In the genomic region with DNA sequence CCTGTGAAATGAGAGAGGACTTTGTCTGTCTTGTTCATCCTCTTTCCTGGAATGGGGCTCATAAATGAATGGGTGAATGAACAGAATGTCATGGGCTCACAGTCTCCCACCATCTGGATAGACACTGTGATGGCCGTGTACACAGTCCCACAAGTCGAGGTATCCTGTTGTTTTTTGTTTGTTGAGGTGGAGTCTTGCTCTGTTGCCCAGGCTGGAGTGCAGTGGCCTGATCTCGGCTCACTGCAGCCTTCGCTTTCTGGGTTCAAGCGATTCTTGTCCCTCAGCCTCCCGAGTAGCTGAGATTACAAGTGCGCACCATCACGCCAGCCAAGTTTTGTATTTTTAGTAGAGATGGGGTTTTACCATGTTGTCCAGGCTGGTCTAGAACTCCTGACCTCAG, we compare ENCODE assay signal across 2 cellular contexts.
TF ChIP-seq lines count a peak whose summit lies in the region.

No MANE protein-coding gene starts in this region.

TF ChIP-seq in K562, 482 proteins besides CTCF, POLR2A, EP300 and RAD21:
- no peak for TF ChIP-seq HDAC3 (IDR thresholded peaks at IDR 0.05; ENCODE audit: borderline replicate concordance, partially characterized antibody)
- peak; percentile 68 for TF ChIP-seq ZNF121 (CRISPR knock-in tag; conservative IDR thresholded peaks at IDR 0.05)

TF ChIP-seq in SK-N-SH treated with all-trans-retinoic acid at 6 μM for 48 hours, 23 proteins besides CTCF, POLR2A, EP300 and RAD21:
- no peak for TF ChIP-seq BACH2 (CRISPR knock-in tag; IDR thresholded peaks at IDR 0.05; ENCODE audit: borderline replicate concordance)
- TF ChIP-seq PPARA (CRISPR knock-in tag; IDR thresholded peaks at IDR 0.05; ENCODE audit: borderline replicate concordance): no peak
- TF ChIP-seq CSDC2 (CRISPR knock-in tag; IDR thresholded peaks at IDR 0.05): no peak
- TF ChIP-seq, protein P1, sequence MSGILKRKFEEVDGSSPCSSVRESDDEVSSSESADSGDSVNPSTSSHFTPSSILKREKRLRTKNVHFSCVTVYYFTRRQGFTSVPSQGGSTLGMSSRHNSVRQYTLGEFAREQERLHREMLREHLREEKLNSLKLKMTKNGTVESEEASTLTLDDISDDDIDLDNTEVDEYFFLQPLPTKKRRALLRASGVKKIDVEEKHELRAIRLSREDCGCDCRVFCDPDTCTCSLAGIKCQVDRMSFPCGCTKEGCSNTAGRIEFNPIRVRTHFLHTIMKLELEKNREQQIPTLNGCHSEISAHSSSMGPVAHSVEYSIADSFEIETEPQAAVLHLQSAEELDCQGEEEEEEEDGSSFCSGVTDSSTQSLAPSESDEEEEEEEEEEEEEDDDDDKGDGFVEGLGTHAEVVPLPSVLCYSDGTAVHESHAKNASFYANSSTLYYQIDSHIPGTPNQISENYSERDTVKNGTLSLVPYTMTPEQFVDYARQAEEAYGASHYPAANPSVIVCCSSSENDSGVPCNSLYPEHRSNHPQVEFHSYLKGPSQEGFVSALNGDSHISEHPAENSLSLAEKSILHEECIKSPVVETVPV (CRISPR knock-in tag; IDR thresholded peaks at IDR 0.05): no peak
- TF ChIP-seq TOX (CRISPR knock-in tag; IDR thresholded peaks at IDR 0.05; ENCODE audit: borderline replicate concordance): no peak
- no peak for TF ChIP-seq ZNF565 (CRISPR knock-in tag; conservative IDR thresholded peaks at IDR 0.05; ENCODE audit: low read depth)
- no peak for TF ChIP-seq ESRRG (CRISPR knock-in tag; IDR thresholded peaks at IDR 0.05)
- TF ChIP-seq, protein P2, sequence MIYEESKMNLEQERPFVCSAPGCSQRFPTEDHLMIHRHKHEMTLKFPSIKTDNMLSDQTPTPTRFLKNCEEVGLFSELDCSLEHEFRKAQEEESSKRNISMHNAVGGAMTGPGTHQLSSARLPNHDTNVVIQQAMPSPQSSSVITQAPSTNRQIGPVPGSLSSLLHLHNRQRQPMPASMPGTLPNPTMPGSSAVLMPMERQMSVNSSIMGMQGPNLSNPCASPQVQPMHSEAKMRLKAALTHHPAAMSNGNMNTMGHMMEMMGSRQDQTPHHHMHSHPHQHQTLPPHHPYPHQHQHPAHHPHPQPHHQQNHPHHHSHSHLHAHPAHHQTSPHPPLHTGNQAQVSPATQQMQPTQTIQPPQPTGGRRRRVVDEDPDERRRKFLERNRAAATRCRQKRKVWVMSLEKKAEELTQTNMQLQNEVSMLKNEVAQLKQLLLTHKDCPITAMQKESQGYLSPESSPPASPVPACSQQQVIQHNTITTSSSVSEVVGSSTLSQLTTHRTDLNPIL (CRISPR knock-in tag; IDR thresholded peaks at IDR 0.05; ENCODE audit: low read depth): no peak
- TF ChIP-seq ZFP30 (CRISPR knock-in tag; IDR thresholded peaks at IDR 0.05): no peak
- TF ChIP-seq ARNTL (CRISPR knock-in tag; IDR thresholded peaks at IDR 0.05; ENCODE audit: borderline replicate concordance, low read depth): no peak
- no peak for TF ChIP-seq GLIS3 (CRISPR knock-in tag; IDR thresholded peaks at IDR 0.05)
- no peak for TF ChIP-seq ISL1 (CRISPR knock-in tag; IDR thresholded peaks at IDR 0.05)
- TF ChIP-seq ZNF8 (CRISPR knock-in tag; IDR thresholded peaks at IDR 0.05): no peak
- TF ChIP-seq ZC3H10 (CRISPR knock-in tag; IDR thresholded peaks at IDR 0.05): no peak
- no peak for TF ChIP-seq TCF4 (CRISPR knock-in tag; IDR thresholded peaks at IDR 0.05; ENCODE audit: borderline replicate concordance)
- TF ChIP-seq ZFP3 (CRISPR knock-in tag; IDR thresholded peaks at IDR 0.05): no peak
- TF ChIP-seq, protein P3, sequence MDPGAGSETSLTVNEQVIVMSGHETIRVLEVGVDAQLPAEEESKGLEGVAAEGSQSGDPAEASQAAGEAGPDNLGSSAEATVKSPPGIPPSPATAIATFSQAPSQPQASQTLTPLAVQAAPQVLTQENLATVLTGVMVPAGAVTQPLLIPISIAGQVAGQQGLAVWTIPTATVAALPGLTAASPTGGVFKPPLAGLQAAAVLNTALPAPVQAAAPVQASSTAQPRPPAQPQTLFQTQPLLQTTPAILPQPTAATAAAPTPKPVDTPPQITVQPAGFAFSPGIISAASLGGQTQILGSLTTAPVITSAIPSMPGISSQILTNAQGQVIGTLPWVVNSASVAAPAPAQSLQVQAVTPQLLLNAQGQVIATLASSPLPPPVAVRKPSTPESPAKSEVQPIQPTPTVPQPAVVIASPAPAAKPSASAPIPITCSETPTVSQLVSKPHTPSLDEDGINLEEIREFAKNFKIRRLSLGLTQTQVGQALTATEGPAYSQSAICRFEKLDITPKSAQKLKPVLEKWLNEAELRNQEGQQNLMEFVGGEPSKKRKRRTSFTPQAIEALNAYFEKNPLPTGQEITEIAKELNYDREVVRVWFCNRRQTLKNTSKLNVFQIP (CRISPR knock-in tag; IDR thresholded peaks at IDR 0.05; ENCODE audit: borderline replicate concordance, low read depth): no peak
- TF ChIP-seq, protein P4, sequence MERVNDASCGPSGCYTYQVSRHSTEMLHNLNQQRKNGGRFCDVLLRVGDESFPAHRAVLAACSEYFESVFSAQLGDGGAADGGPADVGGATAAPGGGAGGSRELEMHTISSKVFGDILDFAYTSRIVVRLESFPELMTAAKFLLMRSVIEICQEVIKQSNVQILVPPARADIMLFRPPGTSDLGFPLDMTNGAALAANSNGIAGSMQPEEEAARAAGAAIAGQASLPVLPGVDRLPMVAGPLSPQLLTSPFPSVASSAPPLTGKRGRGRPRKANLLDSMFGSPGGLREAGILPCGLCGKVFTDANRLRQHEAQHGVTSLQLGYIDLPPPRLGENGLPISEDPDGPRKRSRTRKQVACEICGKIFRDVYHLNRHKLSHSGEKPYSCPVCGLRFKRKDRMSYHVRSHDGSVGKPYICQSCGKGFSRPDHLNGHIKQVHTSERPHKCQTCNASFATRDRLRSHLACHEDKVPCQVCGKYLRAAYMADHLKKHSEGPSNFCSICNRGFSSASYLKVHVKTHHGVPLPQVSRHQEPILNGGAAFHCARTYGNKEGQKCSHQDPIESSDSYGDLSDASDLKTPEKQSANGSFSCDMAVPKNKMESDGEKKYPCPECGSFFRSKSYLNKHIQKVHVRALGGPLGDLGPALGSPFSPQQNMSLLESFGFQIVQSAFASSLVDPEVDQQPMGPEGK (CRISPR knock-in tag; IDR thresholded peaks at IDR 0.05; ENCODE audit: borderline replicate concordance): no peak
- no peak for TF ChIP-seq ZNF70 (CRISPR knock-in tag; IDR thresholded peaks at IDR 0.05)
